ENCODE assay signal across 17 cellular contexts in genomic region chr4:95255396-95256107, GRCh38.
DNase-seq lines count a peak whose midpoint lies in the region; ATAC-seq and TF ChIP-seq lines count a peak whose summit lies in the region.
"Had no signal": no experiment of that assay in that cellular context is flagged by ENCODE, and none has a peak within 500 bp of the region (broad histone marks: within the 10 kb centered on the region; RNA-seq: fewer than 3 reads in every experiment).

No MANE protein-coding gene starts in this region.

- H3K4me2 ChIP-seq in osteoblast (ENCODE audit: insufficient read depth, low read length): peak overlapping the region; percentile 68

- ATAC-seq in foreskin keratinocyte (peak; percentile 59), GM18502 (IDR thresholded peaks at IDR 0.05; ENCODE audit: poor library complexity, unreplicated experiment) (no peak)
- ATAC-seq: WTC11 had no signal

- H3K27ac ChIP-seq in foreskin keratinocyte: no peak overlapping the region
- H3K27ac ChIP-seq in osteoblast (ENCODE audit: low read depth, low read length): peak overlapping the region; percentile 55
- H3K27ac ChIP-seq: adrenal gland, epithelial cell of prostate, SK-N-MC had no signal

- peak overlapping the region; percentile 37 for H3K4me3 ChIP-seq in osteoblast (ENCODE audit: insufficient read depth, low read length)
- H3K4me3 ChIP-seq: adrenal gland, SK-N-MC had no signal

- H4K20me1 ChIP-seq in osteoblast (ENCODE audit: insufficient read depth, low read length): no peaks in the 10 kb centered on the region

- no peaks in the 10 kb centered on the region for H3K79me2 ChIP-seq in osteoblast (ENCODE audit: insufficient read depth, low read length)

- H2AFZ ChIP-seq in osteoblast (ENCODE audit: low read length): peak overlapping the region; percentile 49

- no peaks in the 10 kb centered on the region for H3K9me3 ChIP-seq in osteoblast (ENCODE audit: low read depth, low read length)
- H3K9me3 ChIP-seq: adrenal gland had no signal

- DNase-seq in Daoy (ENCODE audit: low read depth) (peak; percentile 26), amniotic stem cell (lab: John Stamatoyannopoulos, UW) (peak; percentile 17), foreskin keratinocyte (peak; percentile 30 to 71), osteoblast (ENCODE audit: insufficient read length, low spot score, missing footprints) (peak; percentile 90), HUDEP-2 (lab: John Stamatoyannopoulos, UW; ENCODE audit: unreplicated experiment in 76 of 76) (no peak), NOMO-1 treated with dmso at 0.1 percent for 144 hours (lab: John Stamatoyannopoulos, UW; ENCODE audit: unreplicated experiment) (no peak), ecto neural progenitor cell (ENCODE audit: low spot score) (no peak)
- DNase-seq: activated T-cell treated with anti-CD3 and anti-CD28 coated beads for 4 hours, adrenal gland, DND-41, immature natural killer cell, KG1, NCI-H1694 treated with DMSO at 0.1 percent for 48 hours had no signal

- H3K27me3 ChIP-seq in foreskin keratinocyte: no peaks in the 10 kb centered on the region
- no peaks in the 10 kb centered on the region for H3K27me3 ChIP-seq in osteoblast (ENCODE audit: insufficient read depth, low read length)
- H3K27me3 ChIP-seq: adrenal gland had no signal

- TF ChIP-seq CTCF in foreskin keratinocyte (conservative IDR thresholded peaks at IDR 0.05): no peak
- TF ChIP-seq CTCF in osteoblast (IDR thresholded peaks at IDR 0.05; ENCODE audit: extremely low read depth, low read depth, low read length): no peak

- H3K36me3 ChIP-seq in osteoblast (ENCODE audit: insufficient read depth, low read length): no peaks in the 10 kb centered on the region
- H3K36me3 ChIP-seq: adrenal gland had no signal

- H3K4me1 ChIP-seq in foreskin keratinocyte: no peaks in the 10 kb centered on the region
- peaks cover 13% of the 10 kb centered on the region for H3K4me1 ChIP-seq in osteoblast (ENCODE audit: insufficient read depth, low read length)

Comparison
In these comparisons a context has a peak if more than half of its experiments do, and no peak if none do; other contexts are left out.
1. DNase-seq: peak in Daoy (single experiment), amniotic stem cell (single experiment), foreskin keratinocyte (2 of 2) and osteoblast (single experiment); none in HUDEP-2 (0 of 76), NOMO-1 treated with dmso at 0.1 percent for 144 hours (single experiment) and ecto neural progenitor cell (single experiment).